In genomic region chr5:126988021-126988569, GRCh38 we compare ENCODE assay signal across 10 cellular contexts. TPM values are rescaled to one million over a fixed set of nuclear protein-coding genes. Genes with fewer than 3 reads are reported as not detected.
DNase-seq lines count a peak whose midpoint lies in the region; ATAC-seq, FAIRE-seq and TF ChIP-seq lines count a peak whose summit lies in the region.
"Had no signal": no experiment of that assay in that cellular context is flagged by ENCODE, and none has a peak within 500 bp of the region (broad histone marks: within the 10 kb centered on the region; RNA-seq: fewer than 3 reads in every experiment).

No MANE protein-coding gene starts in this region.

- H3K27ac Mint-ChIP-seq in activated T-helper 2 cell treated with anti-CD3 and anti-CD28 coated beads, Interferon-gamma antibody, Interleukin-2, Interleukin-4, amounts not matched to agents 10 μg/mL and 5 μg/mL and 100 μg/mL, durations not matched to agents 14 hours and 24 hours and 36 hours = peak overlapping the region; percentile 50
- H3K27ac Mint-ChIP-seq in stimulated activated naive CD8-positive, alpha-beta T cell treated with anti-CD3 and anti-CD28 coated beads, Interleukin-15, amount 100 ng/mL, for 72 hours = peak overlapping the region; percentile 97 to 99

- H3K27me3 Mint-ChIP-seq in activated T-helper 2 cell treated with anti-CD3 and anti-CD28 coated beads, Interferon-gamma antibody, Interleukin-2, Interleukin-4, amounts not matched to agents 10 μg/mL and 5 μg/mL and 100 μg/mL, durations not matched to agents 14 hours and 24 hours and 36 hours (ENCODE audit: low read depth) = no peaks in the 10 kb centered on the region
- no peaks in the 10 kb centered on the region for H3K27me3 Mint-ChIP-seq in stimulated activated naive CD8-positive, alpha-beta T cell treated with anti-CD3 and anti-CD28 coated beads, Interleukin-15, amount 100 ng/mL, for 72 hours

- DNase-seq in activated effector memory CD4-positive, alpha-beta T cell treated with anti-CD3 and anti-CD28 coated beads, Interleukin-2, amount 50 U/mL, for 16 hours = peak; percentile 64
- DNase-seq in activated effector memory CD4-positive, alpha-beta T cell treated with Interleukin-2 at 50 U/mL for 16 hours = no peak
- peak; percentile 15 for DNase-seq in activated T-helper 2 cell treated with anti-CD3 and anti-CD28 coated beads, Interferon-gamma antibody, Interleukin-2, Interleukin-4, amounts not matched to agents 10 μg/mL and 5 μg/mL and 100 μg/mL, durations not matched to agents 14 hours and 24 hours and 36 hours (ENCODE audit: low spot score)
- peak; percentile 32 to 59 for DNase-seq in stimulated activated naive CD8-positive, alpha-beta T cell treated with anti-CD3 and anti-CD28 coated beads, Interleukin-15, amount 100 ng/mL, for 72 hours
- DNase-seq in H54 (ENCODE audit: insufficient read length, low spot score) (no peak), NCI-H2029 treated with DMSO at 0.1 percent for 48 hours (lab: John Stamatoyannopoulos, UW) (no peak), NOMO-1 (lab: John Stamatoyannopoulos, UW; ENCODE audit: unreplicated experiment in 2 of 2) (no peak)
- DNase-seq: BE2C, NCI-H345 had no signal

- ATAC-seq in HG03135 (IDR thresholded peaks at IDR 0.05; ENCODE audit: unreplicated experiment) = peak; percentile 93
- ATAC-seq in stimulated activated naive CD8-positive, alpha-beta T cell treated with anti-CD3 and anti-CD28 coated beads, Interleukin-15, amount 100 ng/mL, for 72 hours = peak; percentile 97

- TF ChIP-seq POLR2A in H54 (IDR thresholded peaks at IDR 0.05; ENCODE audit: low read depth, low read length) = no peak

- intact Hi-C loops in activated T-helper 2 cell treated with anti-CD3 and anti-CD28 coated beads, Interferon-gamma antibody, Interleukin-2, Interleukin-4, amounts not matched to agents 10 μg/mL and 5 μg/mL and 100 μg/mL, durations not matched to agents 14 hours and 24 hours and 36 hours (cut with micrococcal nuclease) = loop anchor here (1.0 to 10.0 kb wide), 3 partner anchors 25 to 87 kb away; partner anchors contain the start of genes C5orf63 and MARCHF3

- H3K9me3 Mint-ChIP-seq in activated T-helper 2 cell treated with anti-CD3 and anti-CD28 coated beads, Interferon-gamma antibody, Interleukin-2, Interleukin-4, amounts not matched to agents 10 μg/mL and 5 μg/mL and 100 μg/mL, durations not matched to agents 14 hours and 24 hours and 36 hours = peaks cover 7% of the 10 kb centered on the region
- H3K9me3 Mint-ChIP-seq in stimulated activated naive CD8-positive, alpha-beta T cell treated with anti-CD3 and anti-CD28 coated beads, Interleukin-15, amount 100 ng/mL, for 72 hours = no peaks in the 10 kb centered on the region

- FAIRE-seq in H54 (lab: Jason Lieb, UNC) = no peak

- no peaks in the 10 kb centered on the region for H3K36me3 Mint-ChIP-seq in activated T-helper 2 cell treated with anti-CD3 and anti-CD28 coated beads, Interferon-gamma antibody, Interleukin-2, Interleukin-4, amounts not matched to agents 10 μg/mL and 5 μg/mL and 100 μg/mL, durations not matched to agents 14 hours and 24 hours and 36 hours (ENCODE audit: low read depth)

- no peak overlapping the region for H3K4me3 Mint-ChIP-seq in activated T-helper 2 cell treated with anti-CD3 and anti-CD28 coated beads, Interferon-gamma antibody, Interleukin-2, Interleukin-4, amounts not matched to agents 10 μg/mL and 5 μg/mL and 100 μg/mL, durations not matched to agents 14 hours and 24 hours and 36 hours (ENCODE audit: low read depth)
- peak overlapping the region; percentile 66 to 78 for H3K4me3 Mint-ChIP-seq in stimulated activated naive CD8-positive, alpha-beta T cell treated with anti-CD3 and anti-CD28 coated beads, Interleukin-15, amount 100 ng/mL, for 72 hours

- peaks cover 13% of the 10 kb centered on the region for H3K4me1 Mint-ChIP-seq in activated T-helper 2 cell treated with anti-CD3 and anti-CD28 coated beads, Interferon-gamma antibody, Interleukin-2, Interleukin-4, amounts not matched to agents 10 μg/mL and 5 μg/mL and 100 μg/mL, durations not matched to agents 14 hours and 24 hours and 36 hours (ENCODE audit: low read depth)
- peaks cover 48% of the 10 kb centered on the region for H3K4me1 Mint-ChIP-seq in stimulated activated naive CD8-positive, alpha-beta T cell treated with anti-CD3 and anti-CD28 coated beads, Interleukin-15, amount 100 ng/mL, for 72 hours

RNA-seq across cellular contexts. Expression of gene MARCHF3, which starts 42.3 kb away (rescaled TPM):
- 1.9 and 2.1 TPM in 2 replicates for total RNA-seq in activated T-helper 2 cell treated with anti-CD3 and anti-CD28 coated beads, Interferon-gamma antibody, Interleukin-2, Interleukin-4, amounts not matched to agents 10 μg/mL and 5 μg/mL and 100 μg/mL, durations not matched to agents 14 hours and 24 hours and 36 hours

Comparison
In these comparisons a context has a peak if more than half of its experiments do, and no peak if none do; other contexts are left out.
1. DNase-seq: peak in activated effector memory CD4-positive, alpha-beta T cell treated with anti-CD3 and anti-CD28 coated beads, Interleukin-2, amount 50 U/mL, for 16 hours (single experiment), activated T-helper 2 cell treated with anti-CD3 and anti-CD28 coated beads, Interferon-gamma antibody, Interleukin-2, Interleukin-4, amounts not matched to agents 10 μg/mL and 5 μg/mL and 100 μg/mL, durations not matched to agents 14 hours and 24 hours and 36 hours (single experiment) and stimulated activated naive CD8-positive, alpha-beta T cell treated with anti-CD3 and anti-CD28 coated beads, Interleukin-15, amount 100 ng/mL, for 72 hours (2 of 2); none in activated effector memory CD4-positive, alpha-beta T cell treated with Interleukin-2 at 50 U/mL for 16 hours (single experiment), H54 (single experiment), NCI-H2029 treated with DMSO at 0.1 percent for 48 hours (single experiment) and NOMO-1 (0 of 2).